8 cellular contexts compared by ENCODE assay signal in the genomic region with DNA sequence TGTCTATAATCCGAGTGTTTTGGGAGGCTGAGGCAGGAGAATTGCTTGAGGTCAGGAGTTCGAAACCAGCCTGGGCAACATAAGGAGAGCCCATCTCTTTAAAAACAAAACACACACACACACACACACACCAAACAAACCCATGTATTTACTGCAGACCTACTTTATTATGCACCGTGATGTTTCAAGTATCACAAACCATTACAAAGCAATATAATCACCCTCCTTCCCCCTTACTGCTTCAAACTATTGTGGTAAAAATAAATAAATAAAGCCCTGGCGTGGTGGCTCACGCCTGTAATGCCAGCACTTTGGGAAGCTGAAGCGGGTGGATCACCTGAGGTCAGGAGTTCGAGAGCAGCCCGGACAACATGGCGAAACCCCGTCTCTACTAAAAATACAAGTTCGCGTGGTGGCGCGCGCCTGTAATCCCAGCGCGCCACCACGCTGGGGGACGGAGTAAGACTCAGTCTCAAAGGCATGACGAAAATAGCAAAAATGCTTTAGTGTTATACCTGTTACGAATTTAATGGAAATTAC. TPM values are rescaled to one million over a fixed set of nuclear protein-coding genes. Genes with fewer than 3 reads are reported as not detected.
DNase-seq lines count a peak whose midpoint lies in the region; ATAC-seq and TF ChIP-seq lines count a peak whose summit lies in the region.

No MANE protein-coding gene starts in this region.

- H3K4me3 ChIP-seq in AG04449 (ENCODE audit: low read depth, low read length), result peak overlapping the region; percentile 99
- peak overlapping the region; percentile 88 for H3K4me3 ChIP-seq in HL-60 (replicated peaks; ENCODE audit: insufficient read depth, low read length)
- H3K4me3 ChIP-seq in mucosa of rectum (ENCODE audit: low read length in 2 of 2), result peak overlapping the region; percentile 97 to 99

- intact Hi-C loops in MCF 10A (cut with micrococcal nuclease), result no loop called here

- CTCF ChIA-PET in AG04449 (lab: Yijun Ruan, JAX) (interaction anchor here (0.9 to 1.9 kb wide), 4 partner anchors 15 to 133 kb away, joined by 3 to 8 read pairs (median 6); no protein-coding TSS in a partner anchor), MCF 10A (lab: Yijun Ruan, JAX) (interaction anchor here (0.6 to 2.3 kb wide), 4 partner anchors 40 to 705 kb away, joined by 3 to 8 read pairs (median 4); no protein-coding TSS in a partner anchor)

- TF ChIP-seq CTCF in AG04449 (IDR thresholded peaks at IDR 0.05; ENCODE audit: insufficient read depth, low read length, missing control alignments) (no peak), HL-60 (IDR thresholded peaks at IDR 0.05; ENCODE audit: insufficient read depth, low read length) (no peak), MCF 10A (IDR thresholded peaks at IDR 0.05; ENCODE audit: unreplicated experiment) (no peak)

- H3K27ac Mint-ChIP-seq in MCF 10A (ENCODE audit: low read depth, unreplicated experiment), result peak overlapping the region; percentile 93

- H3K27me3 ChIP-seq in HL-60 (ENCODE audit: insufficient read depth, poor library complexity, severe bottlenecking), result no peaks in the 10 kb centered on the region
- no peaks in the 10 kb centered on the region for H3K27me3 ChIP-seq in mucosa of rectum (ENCODE audit: control insufficient read depth in 2 of 2, insufficient read depth in 2 of 2, low read length in 2 of 2)

- DNase-seq in AG04449 (ENCODE audit: low read depth, low spot score) (no peak), HL-60 (ENCODE audit: low read depth in 1 of 2, low spot score in 1 of 2) (no peak), MCF 10A (ENCODE audit: unreplicated experiment) (peak; percentile 25), NCI-H1436 (lab: John Stamatoyannopoulos, UW) (no peak), NCI-H1092 (lab: John Stamatoyannopoulos, UW) (no peak)

- POLR2A ChIA-PET in AG04449 (lab: Yijun Ruan, JAX), result interaction anchor here (0.6 to 1.9 kb wide), 2 partner anchors 43 to 135 kb away, joined by 3 to 6 read pairs; a partner anchor contains a TSS
- POLR2A ChIA-PET in MCF 10A (lab: Yijun Ruan, JAX), result interaction anchor here (0.6 to 9.1 kb wide), 13 partner anchors 18 to 314 kb away, joined by 3 to 328 read pairs (median 12); a partner anchor contains a TSS

- H3K27ac ChIP-seq in HL-60 (replicated peaks) (no peak overlapping the region; the same call in 1 of the 2 replicates), mucosa of rectum (ENCODE audit: low read depth in 2 of 2, low read length in 2 of 2) (no peak overlapping the region)

- ATAC-seq in HG03175 (IDR thresholded peaks at IDR 0.05; ENCODE audit: unreplicated experiment) (no peak), HG03342 (IDR thresholded peaks at IDR 0.05; ENCODE audit: unreplicated experiment) (no peak)

- H3K4me3 Mint-ChIP-seq in MCF 10A (ENCODE audit: unreplicated experiment), result peak overlapping the region; percentile 83

- peak overlapping the region in 1 of 2 donors; percentile 99 for H3K9ac ChIP-seq in mucosa of rectum (ENCODE audit: low read depth in 1 of 2, low read length in 2 of 2)

- H3K36me3 Mint-ChIP-seq in MCF 10A (ENCODE audit: insufficient read depth, unreplicated experiment), result peaks cover 10% of the 10 kb centered on the region

- H3K4me1 ChIP-seq in mucosa of rectum (ENCODE audit: control insufficient read depth in 2 of 2, insufficient read depth in 2 of 2, low read length in 2 of 2), result peaks cover 10 to 19% of the 10 kb centered on the region in 2 donors

- peaks cover 23% of the 10 kb centered on the region for H3K4me1 Mint-ChIP-seq in MCF 10A (ENCODE audit: insufficient read depth, unreplicated experiment)

- no peaks in the 10 kb centered on the region for H3K27me3 Mint-ChIP-seq in MCF 10A (ENCODE audit: insufficient read depth, unreplicated experiment)

- no peaks in the 10 kb centered on the region for H3K36me3 ChIP-seq in mucosa of rectum (ENCODE audit: control insufficient read depth in 2 of 2, insufficient read depth in 2 of 2, low read length in 2 of 2)

- BruUV-seq in MCF 10A (replicated peaks; lab: Mats Ljungman, UMichigan), result no TSS peak

- no peaks in the 10 kb centered on the region for H3K9me3 ChIP-seq in mucosa of rectum (ENCODE audit: control insufficient read depth in 2 of 2, low read length in 2 of 2)

- H3K9me3 Mint-ChIP-seq in MCF 10A (ENCODE audit: unreplicated experiment), result no peaks in the 10 kb centered on the region

RNA-seq across cellular contexts. Expression of a gene that starts 1.5 kb away (rescaled TPM):
- total RNA-seq in MCF 10A (2022), result 13.7 and 19.4 TPM in 2 replicates

RNA-seq across cellular contexts. Expression of a gene that starts 22.0 kb away (rescaled TPM):
- total RNA-seq in MCF 10A (2022), result not detected in 2 replicates

RNA-seq across cellular contexts. Expression of a gene that starts 37.4 kb away (rescaled TPM):
- total RNA-seq in MCF 10A (2022), result 8.4 and 9.8 TPM in 2 replicates
